14 cellular contexts compared by ENCODE assay signal in the genomic region with DNA sequence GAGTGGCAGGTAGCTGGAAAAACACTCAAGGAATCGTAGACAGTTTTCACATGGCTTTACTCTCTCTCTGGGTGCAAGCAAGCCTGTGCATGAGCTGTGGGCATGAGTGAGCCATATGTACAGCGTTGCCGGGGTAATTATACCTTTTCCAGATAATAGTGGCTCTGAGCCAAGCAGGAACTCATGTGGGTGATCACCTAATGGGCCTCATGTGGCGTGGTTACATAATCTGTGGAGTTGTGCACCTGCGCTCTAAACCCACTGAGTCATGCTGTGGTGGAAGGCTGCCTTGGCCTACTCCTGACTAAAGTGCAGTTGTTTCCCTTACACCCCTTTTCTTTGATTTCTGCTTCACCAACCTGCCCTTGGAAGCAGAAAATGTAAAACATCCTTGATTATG.
"Had no signal": no experiment of that assay in that cellular context is flagged by ENCODE, and none has a peak within 500 bp of the region (broad histone marks: within the 10 kb centered on the region; RNA-seq: fewer than 3 reads in every experiment).

No MANE protein-coding gene starts in this region.

- H3K27me3 Mint-ChIP-seq: activated CD8-positive, alpha-beta T cell treated with anti-CD3 and anti-CD28 coated beads for 36 hours; stimulated activated naive CD8-positive, alpha-beta T cell treated with anti-CD3 and anti-CD28 coated beads, Interleukin-15, amount 100 ng/mL, for 72 hours had no signal

- H3K9me3 ChIP-seq: ovary, testis had no signal

- H3K27ac Mint-ChIP-seq: activated CD8-positive, alpha-beta T cell treated with anti-CD3 and anti-CD28 coated beads for 36 hours; nephron progenitor cell; stimulated activated naive CD8-positive, alpha-beta T cell treated with anti-CD3 and anti-CD28 coated beads, Interleukin-15, amount 100 ng/mL, for 72 hours had no signal

- H3K27ac ChIP-seq: heart left ventricle, ovary, testis had no signal

- H3K4me3 Mint-ChIP-seq: activated CD8-positive, alpha-beta T cell treated with anti-CD3 and anti-CD28 coated beads for 36 hours; nephron progenitor cell; stimulated activated naive CD8-positive, alpha-beta T cell treated with anti-CD3 and anti-CD28 coated beads, Interleukin-15, amount 100 ng/mL, for 72 hours had no signal

- ATAC-seq: activated CD8-positive, alpha-beta T cell treated with anti-CD3 and anti-CD28 coated beads for 36 hours; heart left ventricle; left ventricle myocardium superior; stimulated activated naive CD8-positive, alpha-beta T cell treated with anti-CD3 and anti-CD28 coated beads, Interleukin-15, amount 100 ng/mL, for 72 hours had no signal

- H3K27me3 ChIP-seq: heart left ventricle, ovary, testis had no signal

- H3K4me1 ChIP-seq: heart left ventricle, testis had no signal

- DNase-seq: activated CD4-positive, alpha-beta T cell treated with anti-CD3 and anti-CD28 coated beads for 1 hour; activated CD8-positive, alpha-beta memory T cell treated with anti-CD3 and anti-CD28 coated beads, Interleukin-2, amount 50 U/mL, for 48 hours; activated CD8-positive, alpha-beta T cell treated with anti-CD3 and anti-CD28 coated beads for 36 hours; aorta; foreskin melanocyte; heart left ventricle; left ventricle myocardium superior; mesendoderm; nephron progenitor cell; ovary; stimulated activated CD4-positive, alpha-beta T cell treated with anti-CD3 and anti-CD28 coated beads, Interleukin-4, amount 100 ng/mL, for 24 hours; stimulated activated naive CD8-positive, alpha-beta T cell treated with anti-CD3 and anti-CD28 coated beads, Interleukin-15, amount 100 ng/mL, for 72 hours; T-helper 9 cell; testis had no signal

- H3K36me3 ChIP-seq: heart left ventricle, ovary had no signal

- H3K4me3 ChIP-seq: heart left ventricle, ovary, testis had no signal

- H3K9me3 Mint-ChIP-seq: nephron progenitor cell had no signal

- H3K4me1 Mint-ChIP-seq: nephron progenitor cell; stimulated activated naive CD8-positive, alpha-beta T cell treated with anti-CD3 and anti-CD28 coated beads, Interleukin-15, amount 100 ng/mL, for 72 hours had no signal
